2 cellular contexts compared by ENCODE assay signal in genomic region chr6:72533601-72534000, GRCh38.
TF ChIP-seq lines count a peak whose summit lies in the region.

No MANE protein-coding gene starts in this region.

TF ChIP-seq in SK-N-SH treated with all-trans-retinoic acid at 6 μM for 48 hours, 23 proteins besides CTCF, POLR2A, EP300 and RAD21 (continued from another document):
- TF ChIP-seq ZNF565 (CRISPR knock-in tag; conservative IDR thresholded peaks at IDR 0.05; ENCODE audit: low read depth) (no peak), RARB (CRISPR knock-in tag; IDR thresholded peaks at IDR 0.05) (no peak), ZFP3 (CRISPR knock-in tag; IDR thresholded peaks at IDR 0.05) (no peak), CSDC2 (CRISPR knock-in tag; IDR thresholded peaks at IDR 0.05) (no peak), TCF4 (CRISPR knock-in tag; IDR thresholded peaks at IDR 0.05; ENCODE audit: borderline replicate concordance) (no peak), TSHZ2 (CRISPR knock-in tag; IDR thresholded peaks at IDR 0.05) (no peak), TOX (CRISPR knock-in tag; IDR thresholded peaks at IDR 0.05; ENCODE audit: borderline replicate concordance) (no peak)

TF ChIP-seq in SK-N-SH, 30 proteins besides CTCF, POLR2A, EP300 and RAD21 (continued from another document):
- no peak for TF ChIP-seq GABPA (IDR thresholded peaks at IDR 0.05; ENCODE audit: low read depth)
- TF ChIP-seq USF1 (IDR thresholded peaks at IDR 0.05; ENCODE audit: borderline replicate concordance, low read depth) = no peak
